Comparison of ENCODE assay signal across 1 cellular context in the genomic region with DNA sequence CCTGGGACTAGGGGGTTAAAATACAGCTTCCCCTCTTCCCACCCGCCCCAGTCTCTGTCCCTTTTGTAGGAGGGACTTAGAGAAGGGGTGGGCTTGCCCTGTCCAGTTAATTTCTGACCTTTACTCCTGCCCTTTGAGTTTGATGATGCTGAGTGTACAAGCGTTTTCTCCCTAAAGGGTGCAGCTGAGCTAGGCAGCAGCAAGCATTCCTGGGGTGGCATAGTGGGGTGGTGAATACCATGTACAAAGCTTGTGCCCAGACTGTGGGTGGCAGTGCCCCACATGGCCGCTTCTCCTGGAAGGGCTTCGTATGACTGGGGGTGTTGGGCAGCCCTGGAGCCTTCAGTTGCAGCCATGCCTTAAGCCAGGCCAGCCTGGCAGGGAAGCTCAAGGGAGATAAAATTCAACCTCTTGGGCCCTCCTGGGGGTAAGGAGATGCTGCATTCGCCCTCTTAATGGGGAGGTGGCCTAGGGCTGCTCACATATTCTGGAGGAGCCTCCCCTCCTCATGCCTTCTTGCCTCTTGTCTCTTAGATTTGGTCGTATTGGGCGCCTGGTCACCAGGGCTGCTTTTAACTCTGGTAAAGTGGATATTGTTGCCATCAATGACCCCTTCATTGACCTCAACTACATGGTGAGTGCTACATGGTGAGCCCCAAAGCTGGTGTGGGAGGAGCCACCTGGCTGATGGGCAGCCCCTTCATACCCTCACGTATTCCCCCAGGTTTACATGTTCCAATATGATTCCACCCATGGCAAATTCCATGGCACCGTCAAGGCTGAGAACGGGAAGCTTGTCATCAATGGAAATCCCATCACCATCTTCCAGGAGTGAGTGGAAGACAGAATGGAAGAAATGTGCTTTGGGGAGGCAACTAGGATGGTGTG.
TF ChIP-seq lines count a peak whose summit lies in the region.

No MANE protein-coding gene starts in this region.

TF ChIP-seq in IMR-90, 13 proteins besides CTCF, POLR2A, EP300 and RAD21:
- peak; percentile 6; the same call in 1 of the 2 replicates for TF ChIP-seq MAZ (IDR thresholded peaks at IDR 0.05; ENCODE audit: borderline replicate concordance, low read depth, low read length)
- TF ChIP-seq FOS (IDR thresholded peaks at IDR 0.05; ENCODE audit: low read depth, low read length) = no peak
- TF ChIP-seq RCOR1 (IDR thresholded peaks at IDR 0.05; ENCODE audit: insufficient replicate concordance, low read length) = no peak
